2 cellular contexts compared by ENCODE assay signal in the genomic region with DNA sequence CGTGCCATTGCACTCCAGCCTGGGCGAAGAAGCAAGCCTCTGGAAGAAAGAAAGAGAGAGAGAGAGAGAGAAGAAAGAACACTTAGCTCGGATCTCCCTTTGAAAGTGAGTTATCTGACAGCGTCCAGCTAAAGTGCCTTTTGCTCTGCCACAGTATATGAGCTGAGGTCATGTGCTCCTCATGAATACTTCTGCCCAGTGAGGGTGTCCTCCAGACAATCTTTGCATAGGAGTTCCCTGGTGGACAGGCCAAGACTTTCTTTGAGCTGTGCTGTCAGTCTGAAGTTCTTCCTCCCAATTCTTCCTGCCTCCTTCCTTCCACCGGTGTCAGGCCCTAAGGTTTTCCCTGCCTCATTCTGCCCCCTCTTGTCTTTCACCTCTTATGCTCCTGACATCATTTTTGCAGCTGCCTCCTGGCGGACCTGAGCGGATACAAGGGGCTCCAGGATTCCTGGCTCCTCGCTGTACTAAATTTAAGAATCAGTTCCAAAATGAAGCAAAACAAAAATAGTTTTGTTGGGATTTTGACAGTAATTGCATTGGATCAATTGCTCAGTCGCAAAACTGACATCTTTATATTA.
A peak's percentile ranks its signal among the peaks of the same experiment; 100 is the strongest.
TF ChIP-seq lines count a peak whose summit lies in the region.

No MANE protein-coding gene starts in this region.

TF ChIP-seq in PFSK-1, 5 proteins besides CTCF, POLR2A, EP300 and RAD21:
- TF ChIP-seq SIN3A (IDR thresholded peaks at IDR 0.05; ENCODE audit: borderline replicate concordance, insufficient read depth, low read length), result no peak
- peak; percentile 35; the same call in 1 of the 2 replicates for TF ChIP-seq POLR2AphosphoS5 (IDR thresholded peaks at IDR 0.05; ENCODE audit: low read depth, low read length)

TF ChIP-seq in K562, 482 proteins besides CTCF, POLR2A, EP300 and RAD21:
- TF ChIP-seq, protein P1, sequence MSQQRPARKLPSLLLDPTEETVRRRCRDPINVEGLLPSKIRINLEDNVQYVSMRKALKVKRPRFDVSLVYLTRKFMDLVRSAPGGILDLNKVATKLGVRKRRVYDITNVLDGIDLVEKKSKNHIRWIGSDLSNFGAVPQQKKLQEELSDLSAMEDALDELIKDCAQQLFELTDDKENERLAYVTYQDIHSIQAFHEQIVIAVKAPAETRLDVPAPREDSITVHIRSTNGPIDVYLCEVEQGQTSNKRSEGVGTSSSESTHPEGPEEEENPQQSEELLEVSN (IDR thresholded peaks at IDR 0.05; ENCODE audit: borderline replicate concordance in 1 of 2, extremely low read depth in 1 of 2, insufficient read depth in 1 of 2, insufficient read length in 1 of 2, low read depth in 1 of 2, low read length in 1 of 2, poor library complexity in 1 of 2, severe bottlenecking in 1 of 2), result peak in 1 of 2 experiments; percentile 38
- peak; percentile 55; the same call in 1 of the 2 replicates for TF ChIP-seq SUPT5H (IDR thresholded peaks at IDR 0.05)
- no peak for TF ChIP-seq CHAMP1 (IDR thresholded peaks at IDR 0.05)
- TF ChIP-seq PTTG1 (tag; IDR thresholded peaks at IDR 0.05; ENCODE audit: low read depth), result no peak
- TF ChIP-seq, protein P2, sequence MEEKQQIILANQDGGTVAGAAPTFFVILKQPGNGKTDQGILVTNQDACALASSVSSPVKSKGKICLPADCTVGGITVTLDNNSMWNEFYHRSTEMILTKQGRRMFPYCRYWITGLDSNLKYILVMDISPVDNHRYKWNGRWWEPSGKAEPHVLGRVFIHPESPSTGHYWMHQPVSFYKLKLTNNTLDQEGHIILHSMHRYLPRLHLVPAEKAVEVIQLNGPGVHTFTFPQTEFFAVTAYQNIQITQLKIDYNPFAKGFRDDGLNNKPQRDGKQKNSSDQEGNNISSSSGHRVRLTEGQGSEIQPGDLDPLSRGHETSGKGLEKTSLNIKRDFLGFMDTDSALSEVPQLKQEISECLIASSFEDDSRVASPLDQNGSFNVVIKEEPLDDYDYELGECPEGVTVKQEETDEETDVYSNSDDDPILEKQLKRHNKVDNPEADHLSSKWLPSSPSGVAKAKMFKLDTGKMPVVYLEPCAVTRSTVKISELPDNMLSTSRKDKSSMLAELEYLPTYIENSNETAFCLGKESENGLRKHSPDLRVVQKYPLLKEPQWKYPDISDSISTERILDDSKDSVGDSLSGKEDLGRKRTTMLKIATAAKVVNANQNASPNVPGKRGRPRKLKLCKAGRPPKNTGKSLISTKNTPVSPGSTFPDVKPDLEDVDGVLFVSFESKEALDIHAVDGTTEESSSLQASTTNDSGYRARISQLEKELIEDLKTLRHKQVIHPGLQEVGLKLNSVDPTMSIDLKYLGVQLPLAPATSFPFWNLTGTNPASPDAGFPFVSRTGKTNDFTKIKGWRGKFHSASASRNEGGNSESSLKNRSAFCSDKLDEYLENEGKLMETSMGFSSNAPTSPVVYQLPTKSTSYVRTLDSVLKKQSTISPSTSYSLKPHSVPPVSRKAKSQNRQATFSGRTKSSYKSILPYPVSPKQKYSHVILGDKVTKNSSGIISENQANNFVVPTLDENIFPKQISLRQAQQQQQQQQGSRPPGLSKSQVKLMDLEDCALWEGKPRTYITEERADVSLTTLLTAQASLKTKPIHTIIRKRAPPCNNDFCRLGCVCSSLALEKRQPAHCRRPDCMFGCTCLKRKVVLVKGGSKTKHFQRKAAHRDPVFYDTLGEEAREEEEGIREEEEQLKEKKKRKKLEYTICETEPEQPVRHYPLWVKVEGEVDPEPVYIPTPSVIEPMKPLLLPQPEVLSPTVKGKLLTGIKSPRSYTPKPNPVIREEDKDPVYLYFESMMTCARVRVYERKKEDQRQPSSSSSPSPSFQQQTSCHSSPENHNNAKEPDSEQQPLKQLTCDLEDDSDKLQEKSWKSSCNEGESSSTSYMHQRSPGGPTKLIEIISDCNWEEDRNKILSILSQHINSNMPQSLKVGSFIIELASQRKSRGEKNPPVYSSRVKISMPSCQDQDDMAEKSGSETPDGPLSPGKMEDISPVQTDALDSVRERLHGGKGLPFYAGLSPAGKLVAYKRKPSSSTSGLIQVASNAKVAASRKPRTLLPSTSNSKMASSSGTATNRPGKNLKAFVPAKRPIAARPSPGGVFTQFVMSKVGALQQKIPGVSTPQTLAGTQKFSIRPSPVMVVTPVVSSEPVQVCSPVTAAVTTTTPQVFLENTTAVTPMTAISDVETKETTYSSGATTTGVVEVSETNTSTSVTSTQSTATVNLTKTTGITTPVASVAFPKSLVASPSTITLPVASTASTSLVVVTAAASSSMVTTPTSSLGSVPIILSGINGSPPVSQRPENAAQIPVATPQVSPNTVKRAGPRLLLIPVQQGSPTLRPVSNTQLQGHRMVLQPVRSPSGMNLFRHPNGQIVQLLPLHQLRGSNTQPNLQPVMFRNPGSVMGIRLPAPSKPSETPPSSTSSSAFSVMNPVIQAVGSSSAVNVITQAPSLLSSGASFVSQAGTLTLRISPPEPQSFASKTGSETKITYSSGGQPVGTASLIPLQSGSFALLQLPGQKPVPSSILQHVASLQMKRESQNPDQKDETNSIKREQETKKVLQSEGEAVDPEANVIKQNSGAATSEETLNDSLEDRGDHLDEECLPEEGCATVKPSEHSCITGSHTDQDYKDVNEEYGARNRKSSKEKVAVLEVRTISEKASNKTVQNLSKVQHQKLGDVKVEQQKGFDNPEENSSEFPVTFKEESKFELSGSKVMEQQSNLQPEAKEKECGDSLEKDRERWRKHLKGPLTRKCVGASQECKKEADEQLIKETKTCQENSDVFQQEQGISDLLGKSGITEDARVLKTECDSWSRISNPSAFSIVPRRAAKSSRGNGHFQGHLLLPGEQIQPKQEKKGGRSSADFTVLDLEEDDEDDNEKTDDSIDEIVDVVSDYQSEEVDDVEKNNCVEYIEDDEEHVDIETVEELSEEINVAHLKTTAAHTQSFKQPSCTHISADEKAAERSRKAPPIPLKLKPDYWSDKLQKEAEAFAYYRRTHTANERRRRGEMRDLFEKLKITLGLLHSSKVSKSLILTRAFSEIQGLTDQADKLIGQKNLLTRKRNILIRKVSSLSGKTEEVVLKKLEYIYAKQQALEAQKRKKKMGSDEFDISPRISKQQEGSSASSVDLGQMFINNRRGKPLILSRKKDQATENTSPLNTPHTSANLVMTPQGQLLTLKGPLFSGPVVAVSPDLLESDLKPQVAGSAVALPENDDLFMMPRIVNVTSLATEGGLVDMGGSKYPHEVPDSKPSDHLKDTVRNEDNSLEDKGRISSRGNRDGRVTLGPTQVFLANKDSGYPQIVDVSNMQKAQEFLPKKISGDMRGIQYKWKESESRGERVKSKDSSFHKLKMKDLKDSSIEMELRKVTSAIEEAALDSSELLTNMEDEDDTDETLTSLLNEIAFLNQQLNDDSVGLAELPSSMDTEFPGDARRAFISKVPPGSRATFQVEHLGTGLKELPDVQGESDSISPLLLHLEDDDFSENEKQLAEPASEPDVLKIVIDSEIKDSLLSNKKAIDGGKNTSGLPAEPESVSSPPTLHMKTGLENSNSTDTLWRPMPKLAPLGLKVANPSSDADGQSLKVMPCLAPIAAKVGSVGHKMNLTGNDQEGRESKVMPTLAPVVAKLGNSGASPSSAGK (IDR thresholded peaks at IDR 0.05), result peak; percentile 60; the same call in 1 of the 2 replicates
- TF ChIP-seq, protein P3, sequence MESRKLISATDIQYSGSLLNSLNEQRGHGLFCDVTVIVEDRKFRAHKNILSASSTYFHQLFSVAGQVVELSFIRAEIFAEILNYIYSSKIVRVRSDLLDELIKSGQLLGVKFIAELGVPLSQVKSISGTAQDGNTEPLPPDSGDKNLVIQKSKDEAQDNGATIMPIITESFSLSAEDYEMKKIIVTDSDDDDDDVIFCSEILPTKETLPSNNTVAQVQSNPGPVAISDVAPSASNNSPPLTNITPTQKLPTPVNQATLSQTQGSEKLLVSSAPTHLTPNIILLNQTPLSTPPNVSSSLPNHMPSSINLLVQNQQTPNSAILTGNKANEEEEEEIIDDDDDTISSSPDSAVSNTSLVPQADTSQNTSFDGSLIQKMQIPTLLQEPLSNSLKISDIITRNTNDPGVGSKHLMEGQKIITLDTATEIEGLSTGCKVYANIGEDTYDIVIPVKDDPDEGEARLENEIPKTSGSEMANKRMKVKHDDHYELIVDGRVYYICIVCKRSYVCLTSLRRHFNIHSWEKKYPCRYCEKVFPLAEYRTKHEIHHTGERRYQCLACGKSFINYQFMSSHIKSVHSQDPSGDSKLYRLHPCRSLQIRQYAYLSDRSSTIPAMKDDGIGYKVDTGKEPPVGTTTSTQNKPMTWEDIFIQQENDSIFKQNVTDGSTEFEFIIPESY (CRISPR knock-in tag; IDR thresholded peaks at IDR 0.05), result peak; percentile 58; the same call in 1 of the 2 replicates
- TF ChIP-seq POLR2B (IDR thresholded peaks at IDR 0.05; ENCODE audit: low read depth, partially characterized antibody), result peak; percentile 51
- peak; percentile 30; the same call in 1 of the 2 replicates for TF ChIP-seq SOX6 (IDR thresholded peaks at IDR 0.05)
- TF ChIP-seq MYNN (IDR thresholded peaks at IDR 0.05), result peak; percentile 61; the same call in 1 of the 2 replicates
- TF ChIP-seq MYNN (CRISPR knock-in tag; IDR thresholded peaks at IDR 0.05), result no peak
- peak; percentile 57 for TF ChIP-seq L3MBTL2 (IDR thresholded peaks at IDR 0.05)
- TF ChIP-seq SMAD1 (IDR thresholded peaks at IDR 0.05; ENCODE audit: low read depth, low read length, partially characterized antibody), result no peak
- TF ChIP-seq POLR2AphosphoS5 (IDR thresholded peaks at IDR 0.05; ENCODE audit: control insufficient read depth, insufficient read depth, low read depth, low read length), result no peak; the same call in 1 of the 2 replicates
- no peak for TF ChIP-seq ZNF780A (CRISPR knock-in tag; IDR thresholded peaks at IDR 0.05)
